Comparison of ENCODE assay signal across 24 cellular contexts in genomic region chr22:46410291-46410808, GRCh38.
"Had no signal": no experiment of that assay in that cellular context is flagged by ENCODE, and none has a peak within 500 bp of the region (broad histone marks: within the 10 kb centered on the region; RNA-seq: fewer than 3 reads in every experiment).

No MANE protein-coding gene starts in this region.

- H3K4me3 ChIP-seq: MG63 had no signal

- H3K9me3 ChIP-seq: MG63, SK-N-SH had no signal

- H3K9me2 ChIP-seq: SK-N-SH had no signal

- H3K4me2 ChIP-seq: SK-N-SH had no signal

- DNase-seq: Karpas-422, KG1, MG63, NCI-H1092, NCI-H1105 treated with DMSO at 0.1 percent for 48 hours, NCI-H1417 treated with DMSO at 0.1 percent for 48 hours, NCI-H146, NCI-H1694 treated with DMSO at 0.1 percent for 48 hours, NCI-H1930, NCI-H2081, NCI-H2107, NCI-H2171, NCI-H226, NCI-H446, NCI-H510A, NCI-H524 treated with DMSO at 0.1 percent for 48 hours, NCI-H69, NCI-H774, RPMI8226, SHP77, SK-N-SH, SW 1271 had no signal

- FAIRE-seq: HTR-8/SVneo, RCC 7860 had no signal

- H3K36me3 ChIP-seq: MG63 had no signal

- H3K27me3 ChIP-seq: MG63 had no signal

- H3K9ac ChIP-seq: SK-N-SH had no signal
